Comparison of ENCODE assay signal across 1 cellular context in the genomic region with DNA sequence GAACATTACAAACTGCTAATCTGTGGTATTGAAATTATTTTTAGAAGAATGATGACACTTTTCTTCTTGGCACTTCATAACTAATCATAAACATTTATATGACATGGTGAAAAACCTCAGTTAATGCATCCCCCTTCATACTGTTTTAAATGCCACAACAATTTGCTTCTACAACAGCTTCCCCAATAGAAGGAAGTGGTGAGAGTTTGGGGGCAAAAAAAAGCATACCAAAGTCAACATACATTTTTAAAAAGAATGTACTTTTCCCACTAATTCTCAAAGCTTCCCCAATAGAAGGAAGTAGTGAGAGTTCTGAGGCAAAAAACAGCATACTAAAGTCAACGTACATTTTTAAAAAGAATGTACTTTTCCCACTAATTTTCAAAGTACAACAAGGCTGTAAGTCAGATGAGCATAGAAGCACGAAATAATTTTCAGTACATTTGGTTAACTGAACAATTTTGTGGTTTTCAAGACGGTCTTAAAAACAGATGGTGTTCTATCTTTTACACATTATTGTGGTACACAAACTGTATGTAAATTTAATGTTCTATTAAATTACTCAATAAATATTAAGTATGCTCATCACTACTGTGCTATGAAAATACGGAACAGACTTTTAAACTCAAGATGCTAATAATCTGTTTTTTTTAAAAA.
TF ChIP-seq lines count a peak whose summit lies in the region.

No MANE protein-coding gene starts in this region.

TF ChIP-seq in K562, 482 proteins besides CTCF, POLR2A, EP300 and RAD21:
- TF ChIP-seq ATF1 (CRISPR knock-in tag; IDR thresholded peaks at IDR 0.05) (no peak), ATF1 (tag; IDR thresholded peaks at IDR 0.05) (no peak), CLOCK (CRISPR knock-in tag; IDR thresholded peaks at IDR 0.05; ENCODE audit: borderline replicate concordance) (no peak), RNF2 (IDR thresholded peaks at IDR 0.05) (no peak), TAF7 (tag; IDR thresholded peaks at IDR 0.05) (no peak), MBD2 (IDR thresholded peaks at IDR 0.05; ENCODE audit: borderline replicate concordance, low read depth) (no peak)
- TF ChIP-seq, protein P1, sequence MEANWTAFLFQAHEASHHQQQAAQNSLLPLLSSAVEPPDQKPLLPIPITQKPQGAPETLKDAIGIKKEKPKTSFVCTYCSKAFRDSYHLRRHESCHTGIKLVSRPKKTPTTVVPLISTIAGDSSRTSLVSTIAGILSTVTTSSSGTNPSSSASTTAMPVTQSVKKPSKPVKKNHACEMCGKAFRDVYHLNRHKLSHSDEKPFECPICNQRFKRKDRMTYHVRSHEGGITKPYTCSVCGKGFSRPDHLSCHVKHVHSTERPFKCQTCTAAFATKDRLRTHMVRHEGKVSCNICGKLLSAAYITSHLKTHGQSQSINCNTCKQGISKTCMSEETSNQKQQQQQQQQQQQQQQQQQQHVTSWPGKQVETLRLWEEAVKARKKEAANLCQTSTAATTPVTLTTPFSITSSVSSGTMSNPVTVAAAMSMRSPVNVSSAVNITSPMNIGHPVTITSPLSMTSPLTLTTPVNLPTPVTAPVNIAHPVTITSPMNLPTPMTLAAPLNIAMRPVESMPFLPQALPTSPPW (CRISPR knock-in tag; IDR thresholded peaks at IDR 0.05) = peak; percentile 14; the same call in 1 of the 2 replicates
- TF ChIP-seq, protein P2, sequence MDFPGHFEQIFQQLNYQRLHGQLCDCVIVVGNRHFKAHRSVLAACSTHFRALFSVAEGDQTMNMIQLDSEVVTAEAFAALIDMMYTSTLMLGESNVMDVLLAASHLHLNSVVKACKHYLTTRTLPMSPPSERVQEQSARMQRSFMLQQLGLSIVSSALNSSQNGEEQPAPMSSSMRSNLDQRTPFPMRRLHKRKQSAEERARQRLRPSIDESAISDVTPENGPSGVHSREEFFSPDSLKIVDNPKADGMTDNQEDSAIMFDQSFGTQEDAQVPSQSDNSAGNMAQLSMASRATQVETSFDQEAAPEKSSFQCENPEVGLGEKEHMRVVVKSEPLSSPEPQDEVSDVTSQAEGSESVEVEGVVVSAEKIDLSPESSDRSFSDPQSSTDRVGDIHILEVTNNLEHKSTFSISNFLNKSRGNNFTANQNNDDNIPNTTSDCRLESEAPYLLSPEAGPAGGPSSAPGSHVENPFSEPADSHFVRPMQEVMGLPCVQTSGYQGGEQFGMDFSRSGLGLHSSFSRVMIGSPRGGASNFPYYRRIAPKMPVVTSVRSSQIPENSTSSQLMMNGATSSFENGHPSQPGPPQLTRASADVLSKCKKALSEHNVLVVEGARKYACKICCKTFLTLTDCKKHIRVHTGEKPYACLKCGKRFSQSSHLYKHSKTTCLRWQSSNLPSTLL (IDR thresholded peaks at IDR 0.05) = no peak
- TF ChIP-seq, protein P3, sequence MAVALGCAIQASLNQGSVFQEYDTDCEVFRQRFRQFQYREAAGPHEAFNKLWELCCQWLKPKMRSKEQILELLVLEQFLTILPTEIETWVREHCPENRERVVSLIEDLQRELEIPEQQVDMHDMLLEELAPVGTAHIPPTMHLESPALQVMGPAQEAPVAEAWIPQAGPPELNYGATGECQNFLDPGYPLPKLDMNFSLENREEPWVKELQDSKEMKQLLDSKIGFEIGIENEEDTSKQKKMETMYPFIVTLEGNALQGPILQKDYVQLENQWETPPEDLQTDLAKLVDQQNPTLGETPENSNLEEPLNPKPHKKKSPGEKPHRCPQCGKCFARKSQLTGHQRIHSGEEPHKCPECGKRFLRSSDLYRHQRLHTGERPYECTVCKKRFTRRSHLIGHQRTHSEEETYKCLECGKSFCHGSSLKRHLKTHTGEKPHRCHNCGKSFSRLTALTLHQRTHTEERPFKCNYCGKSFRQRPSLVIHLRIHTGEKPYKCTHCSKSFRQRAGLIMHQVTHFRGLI (CRISPR knock-in tag; IDR thresholded peaks at IDR 0.05) = no peak
TF ChIP-seq in K562: peak in this region for 1.
